In the genomic region with DNA sequence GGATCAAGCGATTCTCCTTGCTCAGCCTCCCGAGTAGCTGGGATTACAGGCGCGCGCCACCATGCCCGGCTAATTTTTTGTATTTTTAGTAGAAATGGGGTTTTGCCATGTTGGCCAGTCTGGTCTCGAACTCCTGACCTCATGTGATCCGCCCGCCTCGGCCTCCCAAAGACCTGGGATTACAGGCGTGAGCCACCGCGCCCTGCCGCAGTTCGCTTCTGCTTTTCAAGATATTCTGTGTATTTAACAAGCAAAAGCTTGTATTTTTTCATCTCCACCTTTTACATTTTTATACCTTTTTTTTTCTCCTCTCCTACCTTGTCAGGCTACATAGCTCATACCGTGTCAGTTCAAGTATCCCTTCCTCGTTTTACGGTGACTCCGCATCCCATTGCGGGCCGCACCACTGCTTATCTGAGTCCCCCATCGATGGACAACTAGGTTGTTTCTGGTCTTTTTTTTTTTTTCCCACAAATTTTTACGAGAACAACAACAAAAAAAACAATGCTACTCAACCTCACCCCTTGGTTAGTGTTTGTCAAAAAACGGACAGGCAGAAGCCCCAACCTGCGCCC, we compare ENCODE assay signal across 8 cellular contexts. TPM values are rescaled to one million over a fixed set of nuclear protein-coding genes. Genes with fewer than 3 reads are reported as not detected.
DNase-seq lines count a peak whose midpoint lies in the region; ATAC-seq and TF ChIP-seq lines count a peak whose summit lies in the region.
"Not testable (repeated sequence)": the region's sequence is repeated elsewhere in the genome, so short reads cannot be mapped to it uniquely, and the experiment has no call there.

No MANE protein-coding gene starts in this region.

- intact Hi-C loops in psoas muscle (cut with DNase I) = loop anchor here (2.0 to 5.0 kb wide), 3 partner anchors 85 to 98 kb away; a partner anchor contains a TSS
- intact Hi-C loops in uterus (cut with DNase I; ENCODE audit: low total_unique reads) = not testable (repeated sequence)

- 33 to 38% methylated on average over 25 of the region's 25 CpGs for WGBS in lung, 2 donors
- 31 to 42% (median 38%) methylated on average over 25 of the region's 25 CpGs for WGBS in psoas muscle, 3 donors

- H3K36me3 Mint-ChIP-seq in brain = not testable (repeated sequence)

- not testable (repeated sequence) for H3K27me3 ChIP-seq in DOHH2 (ENCODE audit: control insufficient read depth, low read length); lung (ENCODE audit: control insufficient read depth, insufficient read depth); psoas muscle (ENCODE audit: insufficient read depth in 3 of 3, low read length in 2 of 3); uterus
- peaks cover 30% of the 10 kb centered on the region for H3K27me3 ChIP-seq in MM.1S (replicated peaks; ENCODE audit: insufficient read depth, low read length)

- peak overlapping the region; percentile 81 to 91 (median 85) for H3K4me3 Mint-ChIP-seq in brain

- not testable (repeated sequence) for DNase-seq in MM.1S; lung (ENCODE audit: low spot score); psoas muscle; uterus
- peak; percentile 31 for DNase-seq in fibroblast of peridontal ligament (ENCODE audit: extremely low read depth)

- H3K9me2 ChIP-seq in DOHH2 (replicated peaks; ENCODE audit: control insufficient read depth, low read length); MM.1S (replicated peaks; ENCODE audit: insufficient read depth, low read length): not testable (repeated sequence)

- H3K4me1 ChIP-seq in DOHH2 (ENCODE audit: control insufficient read depth, low read length) (peaks cover 44% of the 10 kb centered on the region), psoas muscle (peaks cover 16% of the 10 kb centered on the region)
- H3K4me1 ChIP-seq in MM.1S (ENCODE audit: low read length); lung (ENCODE audit: control insufficient read depth in 2 of 2, insufficient read depth in 2 of 2, low read length in 2 of 2); uterus: not testable (repeated sequence)

- ATAC-seq in lung (ENCODE audit: insufficient read depth, low FRiP score); psoas muscle: not testable (repeated sequence)

- H3K9ac ChIP-seq in MM.1S (ENCODE audit: low read length) = peak overlapping the region; percentile 64; the same call in 1 of the 2 replicates

- H3K36me3 ChIP-seq in DOHH2 (ENCODE audit: control insufficient read depth, low read length); MM.1S (replicated peaks; ENCODE audit: insufficient read depth, low read length); lung (ENCODE audit: control insufficient read depth in 2 of 2, insufficient read depth in 2 of 2, low read length in 2 of 2); psoas muscle (ENCODE audit: insufficient read depth in 1 of 2, low read depth in 1 of 2); uterus: not testable (repeated sequence)

- peak overlapping the region; percentile 37 to 89 (median 87) for H3K27ac Mint-ChIP-seq in brain

- H3K4me1 Mint-ChIP-seq in brain = peaks cover 24% of the 10 kb centered on the region

- not testable (repeated sequence) for H3K9me3 ChIP-seq in DOHH2 (ENCODE audit: control insufficient read depth, insufficient read depth, low read length); MM.1S (replicated peaks; ENCODE audit: insufficient read depth, low read length); lung (ENCODE audit: control insufficient read depth in 2 of 2, insufficient read depth in 1 of 2, low read length in 1 of 2); psoas muscle; uterus

- TF ChIP-seq CTCF in DOHH2 (IDR thresholded peaks at IDR 0.05; ENCODE audit: low read depth, low read length, poor library complexity, severe bottlenecking); MM.1S (IDR thresholded peaks at IDR 0.05; ENCODE audit: low read length); WI38 (IDR thresholded peaks at IDR 0.05; ENCODE audit: low read depth, low read length); brain (conservative IDR thresholded peaks at IDR 0.05); lung (IDR thresholded peaks at IDR 0.05; ENCODE audit: control extremely low read depth, extremely low read depth); psoas muscle (IDR thresholded peaks at IDR 0.05); uterus (IDR thresholded peaks at IDR 0.05): not testable (repeated sequence)

- H3K27me3 Mint-ChIP-seq in brain = peaks cover 24% of the 10 kb centered on the region

- peak overlapping the region; percentile 83 for H3K4me3 ChIP-seq in DOHH2 (ENCODE audit: low read length)
- H3K4me3 ChIP-seq in MM.1S (ENCODE audit: low read length) = peak overlapping the region; percentile 74
- peak overlapping the region; percentile 68 for H3K4me3 ChIP-seq in WI38 (ENCODE audit: low read depth, low read length)
- H3K4me3 ChIP-seq in lung = peak overlapping the region; percentile 11
- H3K4me3 ChIP-seq in psoas muscle = peak overlapping the region; percentile 76
- peak overlapping the region; percentile 42 to 66 for H3K4me3 ChIP-seq in uterus

- not testable (repeated sequence) for H4K20me1 ChIP-seq in DOHH2 (ENCODE audit: control insufficient read depth, insufficient read depth, low read depth, low read length); MM.1S (ENCODE audit: insufficient read depth, low read length)

- TF ChIP-seq POLR2A in uterus (IDR thresholded peaks at IDR 0.05) = not testable (repeated sequence)

- not testable (repeated sequence) for H3K79me2 ChIP-seq in DOHH2 (ENCODE audit: control insufficient read depth, low read length); MM.1S (ENCODE audit: low read length)

- H3K27ac ChIP-seq in DOHH2 (ENCODE audit: low read depth, low read length) (peak overlapping the region; percentile 60), lung (ENCODE audit: low read depth in 1 of 2, low read length in 1 of 2) (peak overlapping the region; percentile 70 to 83), psoas muscle (peak overlapping the region; percentile 64), uterus (peak overlapping the region; percentile 82 to 94)
- H3K27ac ChIP-seq in MM.1S (ENCODE audit: low read length) = not testable (repeated sequence)

- not testable (repeated sequence) for H3K9me3 Mint-ChIP-seq in brain

- H3K4me2 ChIP-seq in DOHH2 (ENCODE audit: low read length) = peak overlapping the region; percentile 82
- H3K4me2 ChIP-seq in MM.1S (ENCODE audit: low read depth, low read length) = peak overlapping the region; percentile 98

- peak overlapping the region; percentile 90 for H2AFZ ChIP-seq in MM.1S (ENCODE audit: low read length)

- peaks cover 22% of the 10 kb centered on the region for H3F3A ChIP-seq in DOHH2 (ENCODE audit: control insufficient read depth, insufficient read depth)
- not testable (repeated sequence) for H3F3A ChIP-seq in MM.1S (ENCODE audit: insufficient read depth, low read length)

RNA-seq across cellular contexts. Expression of a gene that starts 9.2 kb away (rescaled TPM):
- 15.7 TPM for polyA plus RNA-seq in brain (ENCODE audit: insufficient read depth, low read depth, low replicate concordance)
- 10 to 100 TPM in 1 of 2 donors, 1 to 10 TPM in 1; 6.6 to 16.1 TPM for total RNA-seq in lung
- 1 to 10 TPM; 6.1 to 6.9 TPM for polyA plus RNA-seq in lung
- 10 to 100 TPM in 3 of 4 donors, 1 to 10 TPM in 1; 9.6 to 22.4 (median 13.7) TPM for total RNA-seq in psoas muscle
- polyA plus RNA-seq in psoas muscle = 1 to 10 TPM; 3.1 to 9.9 (median 4.9) TPM
- total RNA-seq in uterus = 10 to 100 TPM in 3 of 4 donors, 1 to 10 TPM in 1; 2.0 to 28.1 (median 20.5) TPM

RNA-seq across cellular contexts. Expression of a gene that starts 26.8 kb away (rescaled TPM):
- polyA plus RNA-seq in brain (ENCODE audit: insufficient read depth, low read depth, low replicate concordance) (0.08 TPM), lung (under 1 TPM; 0.12 to 0.24 TPM), psoas muscle (under 1 TPM; 0.06 to 0.42 (median 0.08) TPM)
- total RNA-seq in lung (under 1 TPM in 1 of 2 donors, not detected in 1; 0.52 TPM), psoas muscle (under 1 TPM; 0.13 to 0.73 (median 0.32) TPM), uterus (1 to 10 TPM in 1 of 4 donors, under 1 TPM in 1, not detected in 2; 0.90 to 1.2 TPM)

Comparison
In these comparisons a context has a peak if more than half of its experiments do, and no peak if none do; other contexts are left out.
1. H3K4me3 ChIP-seq: peak in every context shown above with its lines; median percentile 83 in DOHH2; 76 in psoas muscle; 74 in MM.1S; 68 in WI38; 54 in uterus; 11 in lung.